Comparison of ENCODE assay signal across 22 cellular contexts in the genomic region with DNA sequence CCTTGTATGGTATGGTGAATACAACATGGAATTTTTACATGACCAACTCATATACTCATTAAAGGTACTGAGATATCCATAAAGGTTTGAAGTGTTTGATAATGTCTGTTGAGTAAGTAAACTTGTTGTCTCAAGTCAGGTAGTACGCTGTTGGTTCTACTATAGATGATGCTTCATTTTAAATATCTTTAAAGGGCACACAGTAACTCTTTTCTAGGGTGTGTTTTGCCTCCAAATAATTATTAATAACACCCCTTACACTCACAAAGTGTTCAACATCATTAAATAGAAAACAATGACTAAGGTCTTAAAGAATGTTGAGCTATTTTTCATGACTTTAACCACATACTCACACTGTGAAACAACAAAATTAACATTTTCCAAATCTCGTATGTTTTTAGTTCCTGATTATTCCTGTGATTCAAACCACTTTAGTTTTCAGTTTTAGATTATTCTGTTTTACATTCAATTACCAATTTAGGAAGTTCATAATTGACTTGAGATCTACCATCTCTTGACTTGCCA.
DNase-seq lines count a peak whose midpoint lies in the region; ATAC-seq, FAIRE-seq and TF ChIP-seq lines count a peak whose summit lies in the region.
"Had no signal": no experiment of that assay in that cellular context is flagged by ENCODE, and none has a peak within 500 bp of the region (broad histone marks: within the 10 kb centered on the region; RNA-seq: fewer than 3 reads in every experiment).

No MANE protein-coding gene starts in this region.

- H3K79me2 ChIP-seq in HCT116 (ENCODE audit: insufficient read depth, low read length) (no peaks in the 10 kb centered on the region), astrocyte (ENCODE audit: insufficient read depth, low read length) (no peaks in the 10 kb centered on the region)
- H3K79me2 ChIP-seq: parathyroid adenoma had no signal

- no peaks in the 10 kb centered on the region for H3K27me3 Mint-ChIP-seq in astrocyte (ENCODE audit: low read depth, unreplicated experiment)
- H3K27me3 Mint-ChIP-seq: activated CD4-positive, alpha-beta T cell treated with anti-CD3 and anti-CD28 coated beads, Interleukin-2, amount 10 ng/mL, durations not matched to agents 7 days and 5 days had no signal

- no peak for TF ChIP-seq RAD21 in HCT116 (IDR thresholded peaks at IDR 0.05; ENCODE audit: low read depth)

- H3K36me3 ChIP-seq in HCT116 (ENCODE audit: control insufficient read depth in 1 of 2, insufficient read depth in 2 of 2, low read length in 2 of 2) (no peaks in the 10 kb centered on the region), astrocyte (ENCODE audit: insufficient read depth, low read length) (no peaks in the 10 kb centered on the region), skeletal muscle satellite cell (ENCODE audit: insufficient read depth, low read length) (no peaks in the 10 kb centered on the region)
- H3K36me3 ChIP-seq: BLaER1, colonic mucosa, left lung, suprapubic skin had no signal

- no peak for DNase-seq in HCT116 (ENCODE audit: low read depth, low spot score)
- DNase-seq in astrocyte (ENCODE audit: low read depth), result peak; percentile 49
- peak; percentile 58 for DNase-seq in kidney glomerular epithelial cell (lab: John Stamatoyannopoulos, UW)
- DNase-seq in NCI-H748 (lab: John Stamatoyannopoulos, UW; ENCODE audit: unreplicated experiment), result no peak
- DNase-seq in NCI-H1436 (lab: John Stamatoyannopoulos, UW), result no peak
- DNase-seq in HuH-7.5 (ENCODE audit: low spot score), result no peak
- DNase-seq: activated CD4-positive, alpha-beta T cell treated with anti-CD3 and anti-CD28 coated beads, Interleukin-2, amount 10 ng/mL, durations not matched to agents 7 days and 5 days; activated CD8-positive, alpha-beta memory T cell treated with anti-CD3 and anti-CD28 coated beads, Interleukin-2, amount 50 U/mL, for 4 hours; anterior cingulate cortex; colonic mucosa; foreskin melanocyte; left lung; NCI-H1436 treated with DMSO at 0.1 percent for 48 hours; NCI-H2171; NCI-H774 had no signal

- ATAC-seq in HCT116 (no peak), GM18498 (IDR thresholded peaks at IDR 0.05; ENCODE audit: unreplicated experiment) (no peak)
- ATAC-seq: Panc1 had no signal

- no peak overlapping the region for H3K4me3 Mint-ChIP-seq in astrocyte (ENCODE audit: unreplicated experiment)
- H3K4me3 Mint-ChIP-seq: activated CD4-positive, alpha-beta T cell treated with anti-CD3 and anti-CD28 coated beads, Interleukin-2, amount 10 ng/mL, durations not matched to agents 7 days and 5 days had no signal

- peak overlapping the region; percentile 37; the same call in 1 of the 2 replicates for H3K4me2 ChIP-seq in HCT116 (ENCODE audit: low read length)
- peak overlapping the region; percentile 54 for H3K4me2 ChIP-seq in astrocyte (ENCODE audit: low read length)
- H3K4me2 ChIP-seq in skeletal muscle satellite cell (ENCODE audit: low read length), result peak overlapping the region; percentile 54
- H3K4me2 ChIP-seq: BLaER1 had no signal

- no peaks in the 10 kb centered on the region for H3K27me3 ChIP-seq in HCT116 (ENCODE audit: insufficient read depth, low read length)
- no peaks in the 10 kb centered on the region for H3K27me3 ChIP-seq in astrocyte (ENCODE audit: insufficient read depth, low read length)
- H3K27me3 ChIP-seq in skeletal muscle satellite cell (ENCODE audit: control insufficient read depth, insufficient read depth, low read length), result no peaks in the 10 kb centered on the region
- H3K27me3 ChIP-seq: BLaER1, colonic mucosa, left lung, suprapubic skin had no signal

- POLR2A ChIA-PET in HCT116 (lab: Charles Lee), result no interaction called here

- H3K4me1 ChIP-seq in HCT116 (ENCODE audit: control insufficient read depth in 1 of 2, insufficient read depth in 2 of 2, low read length in 2 of 2) (peaks cover 19 to 28% of the 10 kb centered on the region in 2 experiments), astrocyte (ENCODE audit: insufficient read depth, low read length) (peaks cover 21% of the 10 kb centered on the region), skeletal muscle satellite cell (ENCODE audit: control insufficient read depth, insufficient read depth, low read length) (peaks cover 49% of the 10 kb centered on the region)
- H3K4me1 ChIP-seq: BLaER1, parathyroid adenoma had no signal

- H2AFZ ChIP-seq in HCT116 (ENCODE audit: low read depth, low read length, poor library complexity, severe bottlenecking), result no peak overlapping the region
- H2AFZ ChIP-seq in astrocyte (ENCODE audit: low read depth, low read length), result no peak overlapping the region
- H2AFZ ChIP-seq: parathyroid adenoma had no signal

- TF ChIP-seq POLR2A in HCT116 (IDR thresholded peaks at IDR 0.05; ENCODE audit: borderline replicate concordance, extremely low read depth, insufficient read depth, insufficient read length), result no peak

- peak; percentile 88 for FAIRE-seq in astrocyte (lab: Jason Lieb, UNC)
- FAIRE-seq: HTR-8/SVneo had no signal

- H3K9ac ChIP-seq in HCT116 (ENCODE audit: low read length), result no peak overlapping the region
- H3K9ac ChIP-seq in astrocyte (ENCODE audit: low read length), result no peak overlapping the region
- peak overlapping the region; percentile 58 for H3K9ac ChIP-seq in skeletal muscle satellite cell (ENCODE audit: low read depth, low read length)
- H3K9ac ChIP-seq: BLaER1, parathyroid adenoma had no signal

- intact Hi-C loops in HCT116 (cut with micrococcal nuclease), result no loop called here

- no peaks in the 10 kb centered on the region for H3K36me3 Mint-ChIP-seq in astrocyte (ENCODE audit: low read depth, unreplicated experiment)

- no peaks in the 10 kb centered on the region for H3K9me3 Mint-ChIP-seq in astrocyte (ENCODE audit: unreplicated experiment)
- H3K9me3 Mint-ChIP-seq: activated CD4-positive, alpha-beta T cell treated with anti-CD3 and anti-CD28 coated beads, Interleukin-2, amount 10 ng/mL, durations not matched to agents 7 days and 5 days had no signal

- H3K9me3 ChIP-seq in HCT116 (ENCODE audit: control insufficient read depth in 1 of 2, insufficient read depth in 1 of 2, low read depth in 1 of 2, low read length in 2 of 2), result no peaks in the 10 kb centered on the region
- no peaks in the 10 kb centered on the region for H3K9me3 ChIP-seq in astrocyte (ENCODE audit: insufficient read depth, low read depth, low read length)
- H3K9me3 ChIP-seq in skeletal muscle satellite cell (replicated peaks; ENCODE audit: low read length), result no peaks in the 10 kb centered on the region
- H3K9me3 ChIP-seq: BLaER1, colonic mucosa, left lung, suprapubic skin had no signal

- no peak for TF ChIP-seq CTCF in HCT116 (IDR thresholded peaks at IDR 0.05 in 2 of 3, conservative IDR thresholded peaks at IDR 0.05 in 1 of 3; ENCODE audit: borderline replicate concordance in 1 of 3, insufficient read depth in 1 of 3, low read depth in 2 of 3, low read length in 2 of 3)
- no peak for TF ChIP-seq CTCF in astrocyte (IDR thresholded peaks at IDR 0.05; ENCODE audit: insufficient read depth, low read depth, low read length)

- peaks cover 45% of the 10 kb centered on the region for H3K4me1 Mint-ChIP-seq in astrocyte (ENCODE audit: low read depth, unreplicated experiment)
- H3K4me1 Mint-ChIP-seq: activated CD4-positive, alpha-beta T cell treated with anti-CD3 and anti-CD28 coated beads, Interleukin-2, amount 10 ng/mL, durations not matched to agents 7 days and 5 days had no signal

- no peaks in the 10 kb centered on the region for H4K20me1 ChIP-seq in HCT116 (ENCODE audit: insufficient read depth)
- H4K20me1 ChIP-seq in astrocyte (ENCODE audit: insufficient read depth, low read length), result no peaks in the 10 kb centered on the region
- H4K20me1 ChIP-seq: BLaER1 had no signal

- H3K27ac ChIP-seq in HCT116 (ENCODE audit: low read depth, low read length), result peak overlapping the region; percentile 38; the same call in 1 of the 2 replicates
- peak overlapping the region; percentile 65 for H3K27ac ChIP-seq in astrocyte (ENCODE audit: low read depth, low read length)
- H3K27ac ChIP-seq: BLaER1, parathyroid adenoma, suprapubic skin had no signal

- H3K9me2 ChIP-seq in HCT116 (ENCODE audit: insufficient read depth), result no peaks in the 10 kb centered on the region

- RAD21 ChIA-PET in HCT116 (lab: Charles Lee; ENCODE audit: low non-redundant PET in 1 of 2, low total read pairs in 2 of 2, uncharacterized antibody in 2 of 2, unreplicated experiment in 2 of 2), result no interaction called here

- H3K4me3 ChIP-seq in HCT116 (replicated peaks in 1 of 2; ENCODE audit: low read depth in 1 of 2, low read length in 2 of 2) (no peak overlapping the region), astrocyte (ENCODE audit: insufficient read depth, low read depth, low read length) (no peak overlapping the region), skeletal muscle satellite cell (ENCODE audit: low read length) (no peak overlapping the region)
- H3K4me3 ChIP-seq: BLaER1, colonic mucosa, left lung, suprapubic skin had no signal

- no TSS peak for BruUV-seq in HCT116 (replicated peaks; lab: Mats Ljungman, UMichigan)

- CTCF ChIA-PET in HCT116 (lab: Charles Lee), result interaction anchor here (1.8 to 2.3 kb wide), 2 partner anchors 11 to 139 kb away, joined by 4 to 9 read pairs; no protein-coding TSS in a partner anchor

- H3K27ac Mint-ChIP-seq in astrocyte (ENCODE audit: unreplicated experiment), result peak overlapping the region; percentile 94
- H3K27ac Mint-ChIP-seq: activated CD4-positive, alpha-beta T cell treated with anti-CD3 and anti-CD28 coated beads, Interleukin-2, amount 10 ng/mL, durations not matched to agents 7 days and 5 days had no signal

TF ChIP-seq in HCT116, 20 proteins besides CTCF, POLR2A, EP300 and RAD21 (continues in another document):
- TF ChIP-seq ATF3 (IDR thresholded peaks at IDR 0.05) (no peak), CBX3 (IDR thresholded peaks at IDR 0.05; ENCODE audit: low read depth) (no peak), ZNF274 (IDR thresholded peaks at IDR 0.05; ENCODE audit: low read depth, low read length) (no peak), CEBPB (IDR thresholded peaks at IDR 0.05; ENCODE audit: low read depth) (no peak), SP1 (IDR thresholded peaks at IDR 0.05; ENCODE audit: low read depth) (no peak), ZFX (IDR thresholded peaks at IDR 0.05) (no peak), TCF7L2 (IDR thresholded peaks at IDR 0.05; ENCODE audit: borderline replicate concordance, extremely low read depth, insufficient read depth, insufficient read length) (no peak), ELF1 (IDR thresholded peaks at IDR 0.05; ENCODE audit: borderline replicate concordance, low read depth) (no peak)
- TF ChIP-seq, protein P1, sequence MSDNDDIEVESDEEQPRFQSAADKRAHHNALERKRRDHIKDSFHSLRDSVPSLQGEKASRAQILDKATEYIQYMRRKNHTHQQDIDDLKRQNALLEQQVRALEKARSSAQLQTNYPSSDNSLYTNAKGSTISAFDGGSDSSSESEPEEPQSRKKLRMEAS (IDR thresholded peaks at IDR 0.05), result no peak

Comparison
In these comparisons a context has a peak if more than half of its experiments do, and no peak if none do; other contexts are left out.
1. DNase-seq: peak in astrocyte (single experiment) and kidney glomerular epithelial cell (single experiment); none in HCT116 (single experiment), NCI-H748 (single experiment), NCI-H1436 (single experiment) and HuH-7.5 (single experiment).
2. Peak in every context shown above with its lines, with median percentiles within 50 percentile points of each other: H3K4me2 ChIP-seq.